ENCODE assay signal across 8 cellular contexts in the genomic region with DNA sequence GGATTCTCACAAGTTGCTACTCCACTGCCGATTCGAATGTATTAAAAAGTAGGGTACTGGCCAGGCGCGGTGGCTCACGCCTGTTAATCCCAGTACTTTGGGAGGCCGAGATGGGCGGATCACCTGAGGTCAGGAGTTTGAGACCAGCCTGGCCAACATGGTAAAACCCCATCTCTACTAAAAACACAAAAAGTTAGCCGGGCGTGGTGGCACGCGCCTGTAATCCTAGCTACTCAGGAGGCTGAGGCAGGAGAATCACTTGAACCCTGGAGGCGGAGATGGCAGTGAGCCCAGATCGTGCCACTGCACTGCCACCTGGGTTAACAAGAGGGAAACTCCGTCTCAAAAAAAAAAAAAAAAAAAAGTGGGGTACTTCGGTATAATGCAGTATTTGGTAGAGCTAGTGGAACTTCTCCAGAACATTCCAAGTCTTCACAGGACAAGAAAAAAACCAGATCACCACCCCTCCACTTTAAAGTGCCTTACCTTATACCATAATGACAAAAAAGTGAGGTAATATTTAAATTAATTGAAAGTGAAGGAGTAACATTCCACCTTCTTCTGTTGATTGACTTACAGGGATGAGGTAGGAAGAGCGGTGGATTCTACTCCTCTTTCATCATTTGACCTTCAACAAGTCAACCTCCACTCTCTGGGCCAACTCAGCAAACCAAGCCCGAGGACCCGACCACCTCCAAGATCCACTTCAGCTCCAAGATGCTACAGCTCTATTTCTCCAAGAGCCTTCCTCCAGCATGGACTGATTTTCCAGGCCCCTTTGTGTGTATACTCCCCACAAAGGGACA. TPM values are rescaled to one million over a fixed set of nuclear protein-coding genes. Genes with fewer than 3 reads are reported as not detected.
DNase-seq lines count a peak whose midpoint lies in the region; ATAC-seq and TF ChIP-seq lines count a peak whose summit lies in the region.

No MANE protein-coding gene starts in this region.

- peaks cover 12% of the 10 kb centered on the region for H3K27me3 Mint-ChIP-seq in GM23338 (ENCODE audit: insufficient read depth, low read depth, poor library complexity)
- no peaks in the 10 kb centered on the region for H3K27me3 Mint-ChIP-seq in T-cell

- H3K36me3 Mint-ChIP-seq in GM23338 (ENCODE audit: low read depth) = peaks cover 53% of the 10 kb centered on the region
- peaks cover 17% of the 10 kb centered on the region for H3K36me3 Mint-ChIP-seq in T-cell

- H3K9me2 ChIP-seq in GM23338 (ENCODE audit: insufficient read depth) (no peaks in the 10 kb centered on the region), neural cell (ENCODE audit: insufficient read depth, low read length) (no peaks in the 10 kb centered on the region)

- in situ Hi-C loops in KBM-7 (cut with MboI; ENCODE audit: low pct_unique_long_range_greater_than_20kb, low sequenced_read_pairs) = no loop called here

- TF ChIP-seq CTCF in GM23338 (conservative IDR thresholded peaks at IDR 0.05; ENCODE audit: low read depth in 2 of 2) (no peak), neural cell (IDR thresholded peaks at IDR 0.05; ENCODE audit: poor library complexity, severe bottlenecking) (no peak)

- no peaks in the 10 kb centered on the region for H3K9me3 Mint-ChIP-seq in GM23338
- no peaks in the 10 kb centered on the region for H3K9me3 Mint-ChIP-seq in T-cell

- H3K4me1 Mint-ChIP-seq in GM23338 (peaks cover 26% of the 10 kb centered on the region), T-cell (peaks cover 59 to 62% (median 62%) of the 10 kb centered on the region in 3 donors)

- H3K4me2 ChIP-seq in GM23338 (peak overlapping the region; percentile 86), neural cell (ENCODE audit: low read length) (peak overlapping the region; percentile 59)

- H3K36me3 ChIP-seq in GM23338 (ENCODE audit: insufficient read depth) (peaks cover 36% of the 10 kb centered on the region), neural cell (ENCODE audit: insufficient read depth, low read length) (no peaks in the 10 kb centered on the region)
- H3K36me3 ChIP-seq in effector memory CD4-positive, alpha-beta T cell (ENCODE audit: control insufficient read depth, insufficient read depth, low read length) = peaks cover 14% of the 10 kb centered on the region

- TF ChIP-seq RAD21 in neural cell (conservative IDR thresholded peaks at IDR 0.05) = no peak

- DNase-seq in GM23338 (ENCODE audit: low spot score) (no peak), T-cell (peak in 19 of 34 experiments; percentile 6 to 34 (median 20)), activated gamma-delta T cell treated with Interleukin-2 at 50 U/mL for 16 hours (no peak), KBM-7 (no peak), inferior parietal cortex (ENCODE audit: extremely low spot score) (no peak)
- DNase-seq in effector memory CD4-positive, alpha-beta T cell = peak in 1 of 3 donors; percentile 14

- peaks cover 18% of the 10 kb centered on the region for H3K4me1 ChIP-seq in GM23338 (ENCODE audit: insufficient read depth)
- peaks cover 28% of the 10 kb centered on the region for H3K4me1 ChIP-seq in effector memory CD4-positive, alpha-beta T cell (ENCODE audit: control insufficient read depth, insufficient read depth, low read length, poor library complexity, severe bottlenecking)

- POLR2A ChIA-PET in T-cell (lab: Charles Lee) = interaction anchor here in 1 of 2 donors (1.0 kb wide), 1 partner anchor 37 kb away, joined by 3 read pairs; a partner anchor contains a TSS

- H3K9ac ChIP-seq in neural cell (ENCODE audit: low read length) = peak overlapping the region; percentile 81

- ATAC-seq in GM23338 (no peak), T-cell (replicated peaks in 1 of 4) (no peak), HG03196 (IDR thresholded peaks at IDR 0.05; ENCODE audit: unreplicated experiment) (no peak)

- no peaks in the 10 kb centered on the region for H3K27me3 ChIP-seq in GM23338 (ENCODE audit: insufficient read depth)
- H3K27me3 ChIP-seq in effector memory CD4-positive, alpha-beta T cell (replicated peaks; ENCODE audit: control insufficient read depth, insufficient read depth, low read length, poor library complexity, severe bottlenecking) = no peaks in the 10 kb centered on the region
- H3K27me3 ChIP-seq in neural cell (ENCODE audit: insufficient read depth, low read depth, low read length) = no peaks in the 10 kb centered on the region

- 0 out of 2 replicates have a peak, but pooled peaks cover 6% of the 10 kb centered on the region for H3F3A ChIP-seq in GM23338 (replicated peaks; ENCODE audit: low read depth)
- no peaks in the 10 kb centered on the region for H3F3A ChIP-seq in neural cell (ENCODE audit: insufficient read depth, low read length, poor library complexity, severe bottlenecking)

- H3K79me2 ChIP-seq in GM23338 (replicated peaks; ENCODE audit: insufficient read depth) = peaks cover 67% of the 10 kb centered on the region
- H3K79me2 ChIP-seq in neural cell (replicated peaks; ENCODE audit: insufficient read depth, low read length) = peaks cover 60% of the 10 kb centered on the region

- H3K4me3 ChIP-seq in GM23338 (peak overlapping the region; percentile 67), neural cell (ENCODE audit: low read length) (peak overlapping the region; percentile 79)
- peak overlapping the region; percentile 88 for H3K4me3 ChIP-seq in effector memory CD4-positive, alpha-beta T cell (ENCODE audit: insufficient read depth, low read depth, low read length, poor library complexity, severe bottlenecking)

- H3K4me3 Mint-ChIP-seq in GM23338 (peak overlapping the region; percentile 89), T-cell (peak overlapping the region; percentile 89 to 94 (median 92))

- H3K27ac ChIP-seq in GM23338 (ENCODE audit: low read depth) (peak overlapping the region; percentile 16; the same call in 1 of the 2 replicates), neural cell (ENCODE audit: low read length) (peak overlapping the region; percentile 2)
- H3K27ac ChIP-seq in effector memory CD4-positive, alpha-beta T cell (ENCODE audit: insufficient read depth, low read length, poor library complexity, severe bottlenecking) = peak overlapping the region; percentile 80

- H3K9me3 ChIP-seq in effector memory CD4-positive, alpha-beta T cell (ENCODE audit: control insufficient read depth, low read length) = no peaks in the 10 kb centered on the region
- no peaks in the 10 kb centered on the region for H3K9me3 ChIP-seq in neural cell (ENCODE audit: low read length)

- TF ChIP-seq EP300 in neural cell (conservative IDR thresholded peaks at IDR 0.05; ENCODE audit: poor library complexity, severe bottlenecking) = no peak

- H2AFZ ChIP-seq in GM23338 = no peak overlapping the region
- no peak overlapping the region for H2AFZ ChIP-seq in neural cell (ENCODE audit: low read depth, low read length)

- H3K27ac Mint-ChIP-seq in GM23338 (peak overlapping the region; percentile 77), T-cell (peak overlapping the region; percentile 93 to 94)

- CTCF ChIA-PET in T-cell (lab: Charles Lee) = interaction anchor here in 1 of 2 donors (0.6 to 1.0 kb wide), 3 partner anchors 37 to 58 kb away, joined by 5 to 7 read pairs (median 7); a partner anchor contains a TSS

- H4K20me1 ChIP-seq in GM23338 (replicated peaks; ENCODE audit: insufficient read depth) (peaks cover 50% of the 10 kb centered on the region), neural cell (ENCODE audit: insufficient read depth) (peaks cover 4% of the 10 kb centered on the region)

TF ChIP-seq in neural cell, 6 proteins besides CTCF, POLR2A, EP300 and RAD21 (continues in another document):
- TF ChIP-seq, protein P1, sequence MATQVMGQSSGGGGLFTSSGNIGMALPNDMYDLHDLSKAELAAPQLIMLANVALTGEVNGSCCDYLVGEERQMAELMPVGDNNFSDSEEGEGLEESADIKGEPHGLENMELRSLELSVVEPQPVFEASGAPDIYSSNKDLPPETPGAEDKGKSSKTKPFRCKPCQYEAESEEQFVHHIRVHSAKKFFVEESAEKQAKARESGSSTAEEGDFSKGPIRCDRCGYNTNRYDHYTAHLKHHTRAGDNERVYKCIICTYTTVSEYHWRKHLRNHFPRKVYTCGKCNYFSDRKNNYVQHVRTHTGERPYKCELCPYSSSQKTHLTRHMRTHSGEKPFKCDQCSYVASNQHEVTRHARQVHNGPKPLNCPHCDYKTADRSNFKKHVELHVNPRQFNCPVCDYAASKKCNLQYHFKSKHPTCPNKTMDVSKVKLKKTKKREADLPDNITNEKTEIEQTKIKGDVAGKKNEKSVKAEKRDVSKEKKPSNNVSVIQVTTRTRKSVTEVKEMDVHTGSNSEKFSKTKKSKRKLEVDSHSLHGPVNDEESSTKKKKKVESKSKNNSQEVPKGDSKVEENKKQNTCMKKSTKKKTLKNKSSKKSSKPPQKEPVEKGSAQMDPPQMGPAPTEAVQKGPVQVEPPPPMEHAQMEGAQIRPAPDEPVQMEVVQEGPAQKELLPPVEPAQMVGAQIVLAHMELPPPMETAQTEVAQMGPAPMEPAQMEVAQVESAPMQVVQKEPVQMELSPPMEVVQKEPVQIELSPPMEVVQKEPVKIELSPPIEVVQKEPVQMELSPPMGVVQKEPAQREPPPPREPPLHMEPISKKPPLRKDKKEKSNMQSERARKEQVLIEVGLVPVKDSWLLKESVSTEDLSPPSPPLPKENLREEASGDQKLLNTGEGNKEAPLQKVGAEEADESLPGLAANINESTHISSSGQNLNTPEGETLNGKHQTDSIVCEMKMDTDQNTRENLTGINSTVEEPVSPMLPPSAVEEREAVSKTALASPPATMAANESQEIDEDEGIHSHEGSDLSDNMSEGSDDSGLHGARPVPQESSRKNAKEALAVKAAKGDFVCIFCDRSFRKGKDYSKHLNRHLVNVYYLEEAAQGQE (IDR thresholded peaks at IDR 0.05; ENCODE audit: borderline replicate concordance) = no peak
- TF ChIP-seq POLR2AphosphoS5 (IDR thresholded peaks at IDR 0.05) (no peak), SMC3 (conservative IDR thresholded peaks at IDR 0.05; ENCODE audit: poor library complexity) (no peak), EZH2 (IDR thresholded peaks at IDR 0.05; ENCODE audit: borderline replicate concordance, insufficient read depth, low read length, poor library complexity, severe bottlenecking) (no peak), MXI1 (conservative IDR thresholded peaks at IDR 0.05; ENCODE audit: poor library complexity, severe bottlenecking) (no peak)

RNA-seq across cellular contexts. Expression of a gene that starts 2.0 kb away (rescaled TPM):
- total RNA-seq in GM23338 (2014; rRNA removed; shearing (Covaris generic)) = 65.5 and 70.7 TPM in 2 replicates
- polyA plus RNA-seq in GM23338 (2016; fragmentation: Nextera tagmentation; extraction: Ambion mirVana) (35.8 and 40.4 TPM in 2 replicates), neural cell (33.4 and 35.0 TPM in 2 replicates)
- 10 to 100 TPM; 57.1 to 64.5 (median 63.0) TPM for total RNA-seq in T-cell
- polyA minus RNA-seq in neural cell = 85.2 and 95.7 TPM in 2 replicates

RNA-seq across cellular contexts. Expression of a gene that starts 37.4 kb away (rescaled TPM):
- total RNA-seq in GM23338 (2014; rRNA removed; shearing (Covaris generic)) = 12.0 and 17.0 TPM in 2 replicates
- 18.2 and 18.4 TPM in 2 replicates for polyA plus RNA-seq in GM23338 (2016; fragmentation: Nextera tagmentation; extraction: Ambion mirVana)
- total RNA-seq in T-cell = 100 to 1,000 TPM in 2 of 5 donors, 10 to 100 TPM in 3; 56.3 to 106 (median 63.8) TPM
- polyA plus RNA-seq in neural cell = 23.6 and 27.3 TPM in 2 replicates
- polyA minus RNA-seq in neural cell = 17.8 and 22.4 TPM in 2 replicates

RNA-seq across cellular contexts. Expression of a gene that starts 58.3 kb away (rescaled TPM):
- total RNA-seq in GM23338 (2014; rRNA removed; shearing (Covaris generic)) = 21.7 and 27.8 TPM in 2 replicates
- 6.9 TPM in 2 replicates for polyA plus RNA-seq in GM23338 (2016; fragmentation: Nextera tagmentation; extraction: Ambion mirVana)
- 10 to 100 TPM; 14.8 to 38.5 (median 31.6) TPM for total RNA-seq in T-cell
- 38.6 and 53.5 TPM in 2 replicates for polyA plus RNA-seq in neural cell
- polyA minus RNA-seq in neural cell = 47.0 and 51.1 TPM in 2 replicates

Comparison
In these comparisons a context has a peak if more than half of its experiments do, and no peak if none do; other contexts are left out.
1. DNase-seq: peak in T-cell (19 of 34); none in GM23338 (single experiment), activated gamma-delta T cell treated with Interleukin-2 at 50 U/mL for 16 hours (single experiment), KBM-7 (single experiment) and inferior parietal cortex (single experiment).
2. H3K27ac ChIP-seq: peak in every context shown above with its lines; median percentile 80 in effector memory CD4-positive, alpha-beta T cell; 16 in GM23338; 2 in neural cell.
3. Peak in every context shown above with its lines, with median percentiles within 50 percentile points of each other: H3K4me3 ChIP-seq.